Comparison of ENCODE assay signal across 24 cellular contexts in the genomic region with DNA sequence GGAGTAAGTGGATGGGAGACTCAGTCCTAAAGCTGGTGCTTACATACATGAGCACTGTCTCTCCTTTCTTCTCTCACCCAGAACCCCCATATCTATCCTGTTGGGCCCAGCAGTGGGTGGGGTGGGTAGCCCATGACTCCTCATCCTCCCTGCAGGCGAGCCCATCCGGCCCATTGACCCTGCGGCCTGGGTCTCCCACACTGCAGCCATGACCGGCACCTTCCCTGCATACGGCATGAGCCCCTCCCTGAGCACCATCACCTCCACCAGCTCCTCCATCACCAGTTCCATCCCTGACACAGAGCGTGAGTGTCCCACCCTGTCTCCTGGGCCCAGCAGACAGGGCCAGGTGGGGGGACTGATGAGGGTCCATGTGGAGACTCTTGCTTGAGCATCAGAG.
"Had no signal": no experiment of that assay in that cellular context is flagged by ENCODE, and none has a peak within 500 bp of the region (broad histone marks: within the 10 kb centered on the region; RNA-seq: fewer than 3 reads in every experiment).

No MANE protein-coding gene starts in this region.

- H3K27ac Mint-ChIP-seq: dendritic cell treated with granulocyte-macrophage colony-stimulating factor and Interleukin-4, amounts not matched to agents 40 ng/mL and 50 ng/mL, for 4 days; nephron progenitor cell; progenitor cell of endocrine pancreas; stimulated activated memory B cell treated with anti-CD40 and anti-IgM and Interleukin-4, amounts not matched to agents 10 μg/mL and 1 μg/mL and 100 μg/mL, for 72 hours; stimulated activated naive CD8-positive, alpha-beta T cell treated with anti-CD3 and anti-CD28 coated beads, Interleukin-15, Interleukin-2, amounts not matched to agents 100 ng/mL and 50 ng/mL, for 24 hours had no signal

- H3K4me3 ChIP-seq: colonic mucosa, esophagus muscularis mucosa, gastroesophageal sphincter, heart left ventricle, hepatocyte, left lung, mucosa of descending colon, pancreas, sigmoid colon, transverse colon, vagina had no signal

- H3K27ac ChIP-seq: colonic mucosa, foreskin keratinocyte, heart left ventricle, hepatocyte, left lung, pancreas, transverse colon, vagina had no signal

- H3K27me3 Mint-ChIP-seq: dendritic cell treated with granulocyte-macrophage colony-stimulating factor and Interleukin-4, amounts not matched to agents 40 ng/mL and 50 ng/mL, for 4 days; naive B cell; progenitor cell of endocrine pancreas; stimulated activated memory B cell treated with anti-CD40 and anti-IgM and Interleukin-4, amounts not matched to agents 10 μg/mL and 1 μg/mL and 100 μg/mL, for 72 hours; stimulated activated naive CD8-positive, alpha-beta T cell treated with anti-CD3 and anti-CD28 coated beads, Interleukin-15, Interleukin-2, amounts not matched to agents 100 ng/mL and 50 ng/mL, for 24 hours had no signal

- H3K4me1 ChIP-seq: colonic mucosa, pancreas had no signal

- H2AFZ ChIP-seq: hepatocyte had no signal

- H3K4me2 ChIP-seq: hepatocyte had no signal

- H3K9me3 Mint-ChIP-seq: dendritic cell treated with granulocyte-macrophage colony-stimulating factor and Interleukin-4, amounts not matched to agents 40 ng/mL and 50 ng/mL, for 4 days; mesothelial cell of epicardium; nephron progenitor cell; stimulated activated memory B cell treated with anti-CD40 and anti-IgM and Interleukin-4, amounts not matched to agents 10 μg/mL and 1 μg/mL and 100 μg/mL, for 72 hours; stimulated activated naive CD8-positive, alpha-beta T cell treated with anti-CD3 and anti-CD28 coated beads, Interleukin-15, Interleukin-2, amounts not matched to agents 100 ng/mL and 50 ng/mL, for 24 hours had no signal

- DNase-seq: colonic mucosa; effector CD8-positive, alpha-beta T cell; foreskin keratinocyte; left cardiac atrium; left lung; mesenchymal stem cell; mucosa of descending colon; naive B cell; nephron progenitor cell; nucleus accumbens; pancreas; sigmoid colon; stimulated activated CD4-positive, alpha-beta T cell treated with anti-CD3 and anti-CD28 coated beads, Interleukin-4, amount 100 ng/mL, for 4 hours; transverse colon had no signal

- H3K9me3 ChIP-seq: colonic mucosa, esophagus muscularis mucosa, gastroesophageal sphincter, heart left ventricle, left lung, mucosa of descending colon, pancreas, sigmoid colon, transverse colon, vagina had no signal

- ATAC-seq: foreskin keratinocyte; gastroesophageal sphincter; heart left ventricle; left cardiac atrium; left lung; mucosa of descending colon; pancreas; stimulated activated memory B cell treated with anti-CD40 and anti-IgM and Interleukin-4, amounts not matched to agents 10 μg/mL and 1 μg/mL and 100 μg/mL, for 72 hours had no signal

- H3K27me3 ChIP-seq: colonic mucosa, esophagus muscularis mucosa, foreskin keratinocyte, gastroesophageal sphincter, heart left ventricle, hepatocyte, left lung, pancreas, sigmoid colon, transverse colon, vagina had no signal

- H3K4me3 Mint-ChIP-seq: dendritic cell treated with granulocyte-macrophage colony-stimulating factor and Interleukin-4, amounts not matched to agents 40 ng/mL and 50 ng/mL, for 4 days; mesothelial cell of epicardium; nephron progenitor cell; stimulated activated memory B cell treated with anti-CD40 and anti-IgM and Interleukin-4, amounts not matched to agents 10 μg/mL and 1 μg/mL and 100 μg/mL, for 72 hours; stimulated activated naive CD8-positive, alpha-beta T cell treated with anti-CD3 and anti-CD28 coated beads, Interleukin-15, Interleukin-2, amounts not matched to agents 100 ng/mL and 50 ng/mL, for 24 hours had no signal
